32 cellular contexts compared by ENCODE assay signal in genomic region chr3:152629363-152630122, GRCh38.
"Had no signal": no experiment of that assay in that cellular context is flagged by ENCODE, and none has a peak within 500 bp of the region (broad histone marks: within the 10 kb centered on the region; RNA-seq: fewer than 3 reads in every experiment).

No MANE protein-coding gene starts in this region.

- H3K9me3 ChIP-seq: adrenal gland, body of pancreas, breast epithelium had no signal

- H3K27me3 ChIP-seq: adrenal gland, body of pancreas, brain microvascular endothelial cell, breast epithelium, cardiac muscle cell had no signal

- H3K4me1 ChIP-seq: adrenal gland, body of pancreas, breast epithelium had no signal

- DNase-seq: activated CD4-positive, alpha-beta memory T cell treated with anti-CD3 and anti-CD28 coated beads, Interleukin-2, amount 10 ng/mL, durations not matched to agents 7 days and 5 days; activated CD4-positive, alpha-beta T cell treated with anti-CD3 and anti-CD28 coated beads for 1 hour; activated CD4-positive, alpha-beta T cell treated with anti-CD3 and anti-CD28 coated beads for 36 hours; activated CD4-positive, alpha-beta T cell treated with anti-CD3 and anti-CD28 coated beads for 48 hours; activated CD4-positive, alpha-beta T cell treated with anti-CD3 and anti-CD28 coated beads, Interleukin-2, amount 10 ng/mL, durations not matched to agents 7 days and 5 days; activated CD4-positive, alpha-beta T cell treated with anti-CD3 and anti-CD28 coated beads, Interleukin-2, amount 50 U/mL, for 48 hours; activated CD4-positive, CD25-positive, alpha-beta regulatory T cell; activated CD8-positive, alpha-beta memory T cell treated with anti-CD3 and anti-CD28 coated beads for 24 hours; activated CD8-positive, alpha-beta memory T cell treated with anti-CD3 and anti-CD28 coated beads, Interleukin-2, amount 10 ng/mL, durations not matched to agents 7 days and 5 days; activated CD8-positive, alpha-beta memory T cell treated with anti-CD3 and anti-CD28 coated beads, Interleukin-2, amount 50 U/mL, for 48 hours; activated CD8-positive, alpha-beta T cell treated with anti-CD3 and anti-CD28 coated beads, Interleukin-2, amount 10 ng/mL, durations not matched to agents 7 days and 5 days; activated effector memory CD4-positive, alpha-beta T cell treated with Interleukin-2 at 50 U/mL for 16 hours; activated gamma-delta T cell; activated naive CD4-positive, alpha-beta T cell treated with anti-CD3 and anti-CD28 coated beads for 36 hours; activated naive CD4-positive, alpha-beta T cell treated with anti-CD3 and anti-CD28 coated beads, Interleukin-2, amount 50 U/mL, for 16 hours; activated naive CD8-positive, alpha-beta T cell treated with anti-CD3 and anti-CD28 coated beads for 36 hours; activated T-cell treated with anti-CD3 and anti-CD28 coated beads, Interleukin-2, amount 50 U/mL, for 24 hours; activated T-cell treated with anti-CD3 and anti-CD28 coated beads, Interleukin-2, amount 50 U/mL, for 48 hours; adrenal gland; amniotic stem cell; aorta; body of pancreas; brain microvascular endothelial cell; caudate nucleus; cerebellar nuclear complex; T-helper 1 cell; T-helper 2 cell; T-helper 9 cell; WERI-Rb-1 had no signal

- H3K27ac ChIP-seq: adrenal gland, body of pancreas, brain microvascular endothelial cell, breast epithelium, cardiac muscle cell, WERI-Rb-1 had no signal

- H3K36me3 ChIP-seq: adrenal gland, brain microvascular endothelial cell, breast epithelium, cardiac muscle cell, WERI-Rb-1 had no signal

- H3K4me3 ChIP-seq: adrenal gland, body of pancreas, breast epithelium, cardiac muscle cell had no signal

- FAIRE-seq: astrocyte had no signal
